ENCODE assay signal across 1 cellular context in the genomic region with DNA sequence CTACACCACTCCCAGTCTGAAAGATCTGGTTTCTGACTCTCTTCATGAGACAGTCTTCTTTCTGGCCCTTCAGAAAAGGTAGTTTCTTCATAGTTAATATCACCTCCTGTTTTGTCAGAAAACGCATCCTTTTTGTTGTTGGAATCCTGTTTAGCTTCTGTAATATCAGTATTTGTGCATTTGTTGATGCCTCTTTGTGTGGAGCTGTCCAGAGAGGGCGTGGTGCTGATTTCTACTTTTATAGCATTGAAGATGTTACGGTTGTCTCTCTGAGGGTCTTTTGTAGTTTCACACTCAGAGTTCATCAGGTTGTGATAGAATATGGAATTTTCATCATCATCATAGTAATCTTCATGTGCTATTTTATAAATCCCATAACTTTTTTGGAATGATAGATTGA.
TF ChIP-seq lines count a peak whose summit lies in the region.

No MANE protein-coding gene starts in this region.

TF ChIP-seq in GM12878, 131 proteins besides CTCF, POLR2A, EP300 and RAD21:
- TF ChIP-seq, protein P1, sequence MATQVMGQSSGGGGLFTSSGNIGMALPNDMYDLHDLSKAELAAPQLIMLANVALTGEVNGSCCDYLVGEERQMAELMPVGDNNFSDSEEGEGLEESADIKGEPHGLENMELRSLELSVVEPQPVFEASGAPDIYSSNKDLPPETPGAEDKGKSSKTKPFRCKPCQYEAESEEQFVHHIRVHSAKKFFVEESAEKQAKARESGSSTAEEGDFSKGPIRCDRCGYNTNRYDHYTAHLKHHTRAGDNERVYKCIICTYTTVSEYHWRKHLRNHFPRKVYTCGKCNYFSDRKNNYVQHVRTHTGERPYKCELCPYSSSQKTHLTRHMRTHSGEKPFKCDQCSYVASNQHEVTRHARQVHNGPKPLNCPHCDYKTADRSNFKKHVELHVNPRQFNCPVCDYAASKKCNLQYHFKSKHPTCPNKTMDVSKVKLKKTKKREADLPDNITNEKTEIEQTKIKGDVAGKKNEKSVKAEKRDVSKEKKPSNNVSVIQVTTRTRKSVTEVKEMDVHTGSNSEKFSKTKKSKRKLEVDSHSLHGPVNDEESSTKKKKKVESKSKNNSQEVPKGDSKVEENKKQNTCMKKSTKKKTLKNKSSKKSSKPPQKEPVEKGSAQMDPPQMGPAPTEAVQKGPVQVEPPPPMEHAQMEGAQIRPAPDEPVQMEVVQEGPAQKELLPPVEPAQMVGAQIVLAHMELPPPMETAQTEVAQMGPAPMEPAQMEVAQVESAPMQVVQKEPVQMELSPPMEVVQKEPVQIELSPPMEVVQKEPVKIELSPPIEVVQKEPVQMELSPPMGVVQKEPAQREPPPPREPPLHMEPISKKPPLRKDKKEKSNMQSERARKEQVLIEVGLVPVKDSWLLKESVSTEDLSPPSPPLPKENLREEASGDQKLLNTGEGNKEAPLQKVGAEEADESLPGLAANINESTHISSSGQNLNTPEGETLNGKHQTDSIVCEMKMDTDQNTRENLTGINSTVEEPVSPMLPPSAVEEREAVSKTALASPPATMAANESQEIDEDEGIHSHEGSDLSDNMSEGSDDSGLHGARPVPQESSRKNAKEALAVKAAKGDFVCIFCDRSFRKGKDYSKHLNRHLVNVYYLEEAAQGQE (IDR thresholded peaks at IDR 0.05; ENCODE audit: low read depth, low read length): peak; percentile 91
- no peak for TF ChIP-seq RBBP5 (conservative IDR thresholded peaks at IDR 0.05)
